22 cellular contexts compared by ENCODE assay signal in the genomic region with DNA sequence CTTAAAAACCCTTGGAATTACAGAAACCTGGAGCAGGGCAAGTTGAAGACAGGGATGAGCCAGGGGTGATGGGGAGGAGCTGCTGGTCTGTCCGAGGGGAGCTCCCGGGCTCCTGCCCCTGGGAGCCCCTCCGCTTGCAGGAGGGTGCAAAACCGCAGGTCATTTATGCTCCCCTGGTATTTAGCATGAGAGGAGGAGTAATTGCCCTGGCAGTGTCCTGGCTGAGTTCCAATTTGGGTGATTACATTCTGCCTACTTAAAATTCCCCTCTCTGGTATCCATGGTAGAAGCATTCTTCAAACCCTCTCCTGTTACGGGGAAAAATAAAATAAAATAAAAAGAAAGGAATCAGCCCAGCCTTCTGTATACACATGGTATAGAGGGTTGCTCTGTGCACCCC.
DNase-seq lines count a peak whose midpoint lies in the region; ATAC-seq lines count a peak whose summit lies in the region.
"Had no signal": no experiment of that assay in that cellular context is flagged by ENCODE, and none has a peak within 500 bp of the region (broad histone marks: within the 10 kb centered on the region; RNA-seq: fewer than 3 reads in every experiment).

No MANE protein-coding gene starts in this region.

- peaks cover 72% of the 10 kb centered on the region for H3K27me3 Mint-ChIP-seq in stimulated activated naive CD8-positive, alpha-beta T cell treated with anti-CD3 and anti-CD28 coated beads, Interleukin-15, amount 100 ng/mL, for 72 hours
- H3K27me3 Mint-ChIP-seq in activated T-helper 1 cell treated with anti-CD3 and anti-CD28 coated beads, Interleukin-12 subunit alpha, Interleukin-12 subunit beta, Interleukin-2, Interleukin-4 antibody, amounts not matched to agents 30 ng/mL and 10 ng/mL and 1 ng/mL, durations not matched to agents 14 hours and 24 hours and 36 hours (ENCODE audit: insufficient read depth): peaks cover 39% of the 10 kb centered on the region

- no peaks in the 10 kb centered on the region for H3K9me3 Mint-ChIP-seq in stimulated activated naive CD8-positive, alpha-beta T cell treated with anti-CD3 and anti-CD28 coated beads, Interleukin-15, amount 100 ng/mL, for 72 hours
- H3K9me3 Mint-ChIP-seq in activated T-helper 1 cell treated with anti-CD3 and anti-CD28 coated beads, Interleukin-12 subunit alpha, Interleukin-12 subunit beta, Interleukin-2, Interleukin-4 antibody, amounts not matched to agents 30 ng/mL and 10 ng/mL and 1 ng/mL, durations not matched to agents 14 hours and 24 hours and 36 hours: no peaks in the 10 kb centered on the region
- H3K9me3 Mint-ChIP-seq: CD8-positive, alpha-beta memory T cell; central memory CD8-positive, alpha-beta T cell; naive B cell; stimulated activated naive B cell treated with anti-CD40 and anti-IgM and Interleukin-4, amounts not matched to agents 10 μg/mL and 1 μg/mL and 100 μg/mL, for 72 hours had no signal

- H3K4me3 Mint-ChIP-seq in stimulated activated naive CD8-positive, alpha-beta T cell treated with anti-CD3 and anti-CD28 coated beads, Interleukin-15, amount 100 ng/mL, for 72 hours: no peak overlapping the region
- no peak overlapping the region for H3K4me3 Mint-ChIP-seq in activated T-helper 1 cell treated with anti-CD3 and anti-CD28 coated beads, Interleukin-12 subunit alpha, Interleukin-12 subunit beta, Interleukin-2, Interleukin-4 antibody, amounts not matched to agents 30 ng/mL and 10 ng/mL and 1 ng/mL, durations not matched to agents 14 hours and 24 hours and 36 hours
- H3K4me3 Mint-ChIP-seq: CD8-positive, alpha-beta memory T cell; central memory CD8-positive, alpha-beta T cell; naive B cell; stimulated activated naive B cell treated with anti-CD40 and anti-IgM and Interleukin-4, amounts not matched to agents 10 μg/mL and 1 μg/mL and 100 μg/mL, for 72 hours; T-helper 17 cell had no signal

- H3K36me3 Mint-ChIP-seq in activated T-helper 1 cell treated with anti-CD3 and anti-CD28 coated beads, Interleukin-12 subunit alpha, Interleukin-12 subunit beta, Interleukin-2, Interleukin-4 antibody, amounts not matched to agents 30 ng/mL and 10 ng/mL and 1 ng/mL, durations not matched to agents 14 hours and 24 hours and 36 hours (ENCODE audit: low read depth): no peaks in the 10 kb centered on the region
- H3K36me3 Mint-ChIP-seq: CD8-positive, alpha-beta memory T cell; naive B cell; stimulated activated naive B cell treated with anti-CD40 and anti-IgM and Interleukin-4, amounts not matched to agents 10 μg/mL and 1 μg/mL and 100 μg/mL, for 72 hours had no signal

- H3K27ac Mint-ChIP-seq in stimulated activated naive CD8-positive, alpha-beta T cell treated with anti-CD3 and anti-CD28 coated beads, Interleukin-15, amount 100 ng/mL, for 72 hours: no peak overlapping the region
- no peak overlapping the region for H3K27ac Mint-ChIP-seq in activated T-helper 1 cell treated with anti-CD3 and anti-CD28 coated beads, Interleukin-12 subunit alpha, Interleukin-12 subunit beta, Interleukin-2, Interleukin-4 antibody, amounts not matched to agents 30 ng/mL and 10 ng/mL and 1 ng/mL, durations not matched to agents 14 hours and 24 hours and 36 hours
- H3K27ac Mint-ChIP-seq: CD8-positive, alpha-beta memory T cell; naive B cell; stimulated activated naive B cell treated with anti-CD40 and anti-IgM and Interleukin-4, amounts not matched to agents 10 μg/mL and 1 μg/mL and 100 μg/mL, for 72 hours; T-helper 17 cell had no signal

- intact Hi-C loops in activated T-helper 1 cell treated with anti-CD3 and anti-CD28 coated beads, Interleukin-12 subunit alpha, Interleukin-12 subunit beta, Interleukin-2, Interleukin-4 antibody, amounts not matched to agents 30 ng/mL and 10 ng/mL and 1 ng/mL, durations not matched to agents 14 hours and 24 hours and 36 hours (cut with micrococcal nuclease): no loop called here

- no peaks in the 10 kb centered on the region for H3K4me1 Mint-ChIP-seq in stimulated activated naive CD8-positive, alpha-beta T cell treated with anti-CD3 and anti-CD28 coated beads, Interleukin-15, amount 100 ng/mL, for 72 hours
- H3K4me1 Mint-ChIP-seq in activated T-helper 1 cell treated with anti-CD3 and anti-CD28 coated beads, Interleukin-12 subunit alpha, Interleukin-12 subunit beta, Interleukin-2, Interleukin-4 antibody, amounts not matched to agents 30 ng/mL and 10 ng/mL and 1 ng/mL, durations not matched to agents 14 hours and 24 hours and 36 hours (ENCODE audit: low read depth): no peaks in the 10 kb centered on the region
- H3K4me1 Mint-ChIP-seq: central memory CD8-positive, alpha-beta T cell had no signal

- DNase-seq in DMS79 (lab: John Stamatoyannopoulos, UW) (peak; percentile 81), NCI-H128 (lab: John Stamatoyannopoulos, UW; ENCODE audit: unreplicated experiment) (peak; percentile 69), NCI-H345 treated with DMSO at 0.1 percent for 48 hours (lab: John Stamatoyannopoulos, UW; ENCODE audit: unreplicated experiment) (peak; percentile 45), astrocyte of the hippocampus (ENCODE audit: low read depth, low spot score) (peak; percentile 53)
- DNase-seq in stimulated activated naive CD8-positive, alpha-beta T cell treated with anti-CD3 and anti-CD28 coated beads, Interleukin-15, amount 100 ng/mL, for 72 hours: no peak
- DNase-seq in activated T-helper 1 cell treated with anti-CD3 and anti-CD28 coated beads, Interleukin-12 subunit alpha, Interleukin-12 subunit beta, Interleukin-2, Interleukin-4 antibody, amounts not matched to agents 30 ng/mL and 10 ng/mL and 1 ng/mL, durations not matched to agents 14 hours and 24 hours and 36 hours (ENCODE audit: low spot score): no peak
- DNase-seq: activated CD4-positive, alpha-beta T cell treated with anti-CD3 and anti-CD28 coated beads, Interleukin-2, amount 50 U/mL, for 4 hours; activated naive CD4-positive, alpha-beta T cell; amygdala; CD8-positive, alpha-beta memory T cell; GM23248; Kasumi-1; kidney glomerular epithelial cell; mesenchymal stem cell; naive B cell; SIG-M5; sigmoid colon; stimulated activated naive B cell treated with anti-CD40 and anti-IgM and Interleukin-4, amounts not matched to agents 10 μg/mL and 1 μg/mL and 100 μg/mL, for 72 hours; T-helper 17 cell; thyroid gland had no signal

- no peak for ATAC-seq in GM19351 (IDR thresholded peaks at IDR 0.05; ENCODE audit: unreplicated experiment)
- no peak for ATAC-seq in stimulated activated naive CD8-positive, alpha-beta T cell treated with anti-CD3 and anti-CD28 coated beads, Interleukin-15, amount 100 ng/mL, for 72 hours
- ATAC-seq: stimulated activated naive B cell treated with anti-CD40 and anti-IgM and Interleukin-4, amounts not matched to agents 10 μg/mL and 1 μg/mL and 100 μg/mL, for 72 hours; T-helper 17 cell had no signal

Comparison
In these comparisons a context has a peak if more than half of its experiments do, and no peak if none do; other contexts are left out.
1. DNase-seq: peak in DMS79 (single experiment), NCI-H128 (single experiment), NCI-H345 treated with DMSO at 0.1 percent for 48 hours (single experiment) and astrocyte of the hippocampus (single experiment); none in stimulated activated naive CD8-positive, alpha-beta T cell treated with anti-CD3 and anti-CD28 coated beads, Interleukin-15, amount 100 ng/mL, for 72 hours (0 of 2) and activated T-helper 1 cell treated with anti-CD3 and anti-CD28 coated beads, Interleukin-12 subunit alpha, Interleukin-12 subunit beta, Interleukin-2, Interleukin-4 antibody, amounts not matched to agents 30 ng/mL and 10 ng/mL and 1 ng/mL, durations not matched to agents 14 hours and 24 hours and 36 hours (single experiment).